ENCODE assay signal across 14 cellular contexts in genomic region chr20:62598761-62599194, GRCh38. TPM values are rescaled to one million over a fixed set of nuclear protein-coding genes. Genes with fewer than 3 reads are reported as not detected.
DNase-seq lines count a peak whose midpoint lies in the region; ATAC-seq, FAIRE-seq and TF ChIP-seq lines count a peak whose summit lies in the region.
"Had no signal": no experiment of that assay in that cellular context is flagged by ENCODE, and none has a peak within 500 bp of the region (broad histone marks: within the 10 kb centered on the region; RNA-seq: fewer than 3 reads in every experiment).

No MANE protein-coding gene starts in this region.

- peaks cover 6% of the 10 kb centered on the region for H3K4me1 ChIP-seq in colonic mucosa
- H3K4me1 ChIP-seq: BE2C had no signal

- peaks cover 8% of the 10 kb centered on the region for H3K27me3 ChIP-seq in colonic mucosa

- intact Hi-C loops in colonic mucosa (cut with DNase I): no loop called here

- no peaks in the 10 kb centered on the region for H3K36me3 ChIP-seq in colonic mucosa
- H3K36me3 ChIP-seq: BE2C, upper lobe of left lung had no signal

- H3K27ac ChIP-seq in colonic mucosa: no peak overlapping the region
- H3K27ac ChIP-seq: upper lobe of left lung had no signal

- no peaks in the 10 kb centered on the region for H3K9me3 ChIP-seq in colonic mucosa
- H3K9me3 ChIP-seq: BE2C, upper lobe of left lung had no signal

- FAIRE-seq in urothelium cell line (lab: Jason Lieb, UNC): peak; percentile 61

- H3K4me3 ChIP-seq in colonic mucosa: no peak overlapping the region
- H3K4me3 ChIP-seq: upper lobe of left lung had no signal

- ATAC-seq in HG02981 (IDR thresholded peaks at IDR 0.05; ENCODE audit: unreplicated experiment): no peak
- ATAC-seq: naive thymus-derived CD8-positive, alpha-beta T cell had no signal

- no peak overlapping the region for H3K9ac ChIP-seq in colonic mucosa (ENCODE audit: low read depth in 2 of 2, low read length in 2 of 2)

- TF ChIP-seq CTCF in colonic mucosa (IDR thresholded peaks at IDR 0.05): no peak

- peak; percentile 27 for DNase-seq in stimulated activated CD4-positive, alpha-beta T cell treated with anti-CD3 and anti-CD28 coated beads, Interleukin-15, amount 100 ng/mL, for 24 hours
- no peak for DNase-seq in stimulated activated CD4-positive, alpha-beta T cell treated with anti-CD3 and anti-CD28 coated beads, Interleukin-4, amount 100 ng/mL, for 1 hour
- DNase-seq in NCI-H460 (ENCODE audit: extremely low read depth, low read depth) (peak; percentile 78), colonic mucosa (peak; percentile 80), urothelium cell line (ENCODE audit: low spot score) (no peak), foreskin melanocyte (no peak), NCI-H1694 (lab: John Stamatoyannopoulos, UW) (no peak)
- DNase-seq: activated CD4-positive, CD25-positive, alpha-beta regulatory T cell treated with anti-CD3 and anti-CD28 coated beads, Interleukin-2, amount 50 U/mL, for 72 hours; activated gamma-delta T cell; BE2C; naive thymus-derived CD8-positive, alpha-beta T cell; NCI-H1092 had no signal

RNA-seq across cellular contexts. Expression of gene SLCO4A1, which starts 43.5 kb away (rescaled TPM):
- 91.6 and 97.1 TPM in 2 replicates for total RNA-seq in NCI-H460 (2014; rRNA removed; shearing (Covaris generic))
- 110 and 117 TPM in 2 replicates for polyA plus RNA-seq in NCI-H460 (2014; cell fraction: nucleus; rRNA removed)
- total RNA-seq in colonic mucosa: 10 to 100 TPM; 39.7 to 42.9 TPM

Comparison
In these comparisons a context has a peak if more than half of its experiments do, and no peak if none do; other contexts are left out.
1. DNase-seq: peak in stimulated activated CD4-positive, alpha-beta T cell treated with anti-CD3 and anti-CD28 coated beads, Interleukin-15, amount 100 ng/mL, for 24 hours (single experiment), NCI-H460 (single experiment) and colonic mucosa (single experiment); none in stimulated activated CD4-positive, alpha-beta T cell treated with anti-CD3 and anti-CD28 coated beads, Interleukin-4, amount 100 ng/mL, for 1 hour (single experiment), urothelium cell line (single experiment), foreskin melanocyte (single experiment) and NCI-H1694 (single experiment).